Comparison of ENCODE assay signal across 2 cellular contexts in the genomic region with DNA sequence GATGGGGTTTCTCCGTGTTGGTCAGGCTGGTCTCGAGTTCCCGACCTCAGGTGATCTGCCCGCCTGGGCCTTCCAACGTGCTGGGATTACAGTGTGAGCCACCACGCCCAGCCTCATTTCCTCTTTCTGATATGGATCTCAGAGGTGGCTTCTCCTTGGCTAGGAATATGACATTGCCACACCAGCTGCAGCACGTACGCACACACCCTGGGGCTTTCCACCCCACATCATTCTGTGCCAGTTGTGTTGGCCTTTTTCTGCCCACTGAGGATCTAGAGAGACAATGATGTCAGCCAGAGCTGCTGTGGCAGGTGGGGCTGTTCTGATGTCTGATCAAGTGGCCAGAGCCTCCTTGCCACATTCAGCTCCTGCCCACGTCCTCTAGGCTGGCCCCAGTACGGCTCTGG.
TF ChIP-seq lines count a peak whose summit lies in the region.

No MANE protein-coding gene starts in this region.

TF ChIP-seq in liver, 16 proteins besides CTCF, POLR2A, EP300 and RAD21:
- TF ChIP-seq HNF4G (IDR thresholded peaks at IDR 0.05) (peak; percentile 8), RXRA (IDR thresholded peaks at IDR 0.05) (peak; percentile 66 to 85), SP1 (IDR thresholded peaks at IDR 0.05) (peak; percentile 40), NR2F2 (IDR thresholded peaks at IDR 0.05) (no peak), FOXA1 (IDR thresholded peaks at IDR 0.05) (no peak), EGR1 (IDR thresholded peaks at IDR 0.05; ENCODE audit: low read depth in 2 of 2) (peak in 1 of 2 donors; percentile 53), JUND (IDR thresholded peaks at IDR 0.05) (peak in 1 of 2 donors; percentile 26), HNF4A (conservative IDR thresholded peaks at IDR 0.05) (peak in 1 of 2 donors; percentile 64), YY1 (IDR thresholded peaks at IDR 0.05) (peak; percentile 43), TAF1 (conservative IDR thresholded peaks at IDR 0.05) (peak; percentile 72), FOXA2 (IDR thresholded peaks at IDR 0.05) (peak; percentile 26), GABPA (IDR thresholded peaks at IDR 0.05 in 1 of 2, conservative IDR thresholded peaks at IDR 0.05 in 1 of 2) (no peak)
- TF ChIP-seq, protein P1, sequence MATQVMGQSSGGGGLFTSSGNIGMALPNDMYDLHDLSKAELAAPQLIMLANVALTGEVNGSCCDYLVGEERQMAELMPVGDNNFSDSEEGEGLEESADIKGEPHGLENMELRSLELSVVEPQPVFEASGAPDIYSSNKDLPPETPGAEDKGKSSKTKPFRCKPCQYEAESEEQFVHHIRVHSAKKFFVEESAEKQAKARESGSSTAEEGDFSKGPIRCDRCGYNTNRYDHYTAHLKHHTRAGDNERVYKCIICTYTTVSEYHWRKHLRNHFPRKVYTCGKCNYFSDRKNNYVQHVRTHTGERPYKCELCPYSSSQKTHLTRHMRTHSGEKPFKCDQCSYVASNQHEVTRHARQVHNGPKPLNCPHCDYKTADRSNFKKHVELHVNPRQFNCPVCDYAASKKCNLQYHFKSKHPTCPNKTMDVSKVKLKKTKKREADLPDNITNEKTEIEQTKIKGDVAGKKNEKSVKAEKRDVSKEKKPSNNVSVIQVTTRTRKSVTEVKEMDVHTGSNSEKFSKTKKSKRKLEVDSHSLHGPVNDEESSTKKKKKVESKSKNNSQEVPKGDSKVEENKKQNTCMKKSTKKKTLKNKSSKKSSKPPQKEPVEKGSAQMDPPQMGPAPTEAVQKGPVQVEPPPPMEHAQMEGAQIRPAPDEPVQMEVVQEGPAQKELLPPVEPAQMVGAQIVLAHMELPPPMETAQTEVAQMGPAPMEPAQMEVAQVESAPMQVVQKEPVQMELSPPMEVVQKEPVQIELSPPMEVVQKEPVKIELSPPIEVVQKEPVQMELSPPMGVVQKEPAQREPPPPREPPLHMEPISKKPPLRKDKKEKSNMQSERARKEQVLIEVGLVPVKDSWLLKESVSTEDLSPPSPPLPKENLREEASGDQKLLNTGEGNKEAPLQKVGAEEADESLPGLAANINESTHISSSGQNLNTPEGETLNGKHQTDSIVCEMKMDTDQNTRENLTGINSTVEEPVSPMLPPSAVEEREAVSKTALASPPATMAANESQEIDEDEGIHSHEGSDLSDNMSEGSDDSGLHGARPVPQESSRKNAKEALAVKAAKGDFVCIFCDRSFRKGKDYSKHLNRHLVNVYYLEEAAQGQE (IDR thresholded peaks at IDR 0.05): peak; percentile 43
- TF ChIP-seq, protein P2, sequence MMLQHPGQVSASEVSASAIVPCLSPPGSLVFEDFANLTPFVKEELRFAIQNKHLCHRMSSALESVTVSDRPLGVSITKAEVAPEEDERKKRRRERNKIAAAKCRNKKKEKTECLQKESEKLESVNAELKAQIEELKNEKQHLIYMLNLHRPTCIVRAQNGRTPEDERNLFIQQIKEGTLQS (IDR thresholded peaks at IDR 0.05): no peak
- TF ChIP-seq, protein P3, sequence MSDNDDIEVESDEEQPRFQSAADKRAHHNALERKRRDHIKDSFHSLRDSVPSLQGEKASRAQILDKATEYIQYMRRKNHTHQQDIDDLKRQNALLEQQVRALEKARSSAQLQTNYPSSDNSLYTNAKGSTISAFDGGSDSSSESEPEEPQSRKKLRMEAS (IDR thresholded peaks at IDR 0.05): peak; percentile 73
- TF ChIP-seq, protein P4, sequence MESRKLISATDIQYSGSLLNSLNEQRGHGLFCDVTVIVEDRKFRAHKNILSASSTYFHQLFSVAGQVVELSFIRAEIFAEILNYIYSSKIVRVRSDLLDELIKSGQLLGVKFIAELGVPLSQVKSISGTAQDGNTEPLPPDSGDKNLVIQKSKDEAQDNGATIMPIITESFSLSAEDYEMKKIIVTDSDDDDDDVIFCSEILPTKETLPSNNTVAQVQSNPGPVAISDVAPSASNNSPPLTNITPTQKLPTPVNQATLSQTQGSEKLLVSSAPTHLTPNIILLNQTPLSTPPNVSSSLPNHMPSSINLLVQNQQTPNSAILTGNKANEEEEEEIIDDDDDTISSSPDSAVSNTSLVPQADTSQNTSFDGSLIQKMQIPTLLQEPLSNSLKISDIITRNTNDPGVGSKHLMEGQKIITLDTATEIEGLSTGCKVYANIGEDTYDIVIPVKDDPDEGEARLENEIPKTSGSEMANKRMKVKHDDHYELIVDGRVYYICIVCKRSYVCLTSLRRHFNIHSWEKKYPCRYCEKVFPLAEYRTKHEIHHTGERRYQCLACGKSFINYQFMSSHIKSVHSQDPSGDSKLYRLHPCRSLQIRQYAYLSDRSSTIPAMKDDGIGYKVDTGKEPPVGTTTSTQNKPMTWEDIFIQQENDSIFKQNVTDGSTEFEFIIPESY (IDR thresholded peaks at IDR 0.05): no peak

TF ChIP-seq in HepG2, 621 proteins besides CTCF, POLR2A, EP300 and RAD21:
- TF ChIP-seq CAMTA2 (CRISPR knock-in tag; IDR thresholded peaks at IDR 0.05; ENCODE audit: borderline replicate concordance): no peak
- TF ChIP-seq SRSF4 (IDR thresholded peaks at IDR 0.05; ENCODE audit: low read depth, low read length, poor library complexity, severe bottlenecking): no peak
- no peak for TF ChIP-seq ARNT (IDR thresholded peaks at IDR 0.05)
- TF ChIP-seq HDAC2 (CRISPR knock-in tag; IDR thresholded peaks at IDR 0.05): no peak
- TF ChIP-seq JUN (CRISPR knock-in tag; IDR thresholded peaks at IDR 0.05): no peak
- TF ChIP-seq ZNF232 (CRISPR knock-in tag; IDR thresholded peaks at IDR 0.05; ENCODE audit: borderline replicate concordance): no peak
- TF ChIP-seq, protein P5, sequence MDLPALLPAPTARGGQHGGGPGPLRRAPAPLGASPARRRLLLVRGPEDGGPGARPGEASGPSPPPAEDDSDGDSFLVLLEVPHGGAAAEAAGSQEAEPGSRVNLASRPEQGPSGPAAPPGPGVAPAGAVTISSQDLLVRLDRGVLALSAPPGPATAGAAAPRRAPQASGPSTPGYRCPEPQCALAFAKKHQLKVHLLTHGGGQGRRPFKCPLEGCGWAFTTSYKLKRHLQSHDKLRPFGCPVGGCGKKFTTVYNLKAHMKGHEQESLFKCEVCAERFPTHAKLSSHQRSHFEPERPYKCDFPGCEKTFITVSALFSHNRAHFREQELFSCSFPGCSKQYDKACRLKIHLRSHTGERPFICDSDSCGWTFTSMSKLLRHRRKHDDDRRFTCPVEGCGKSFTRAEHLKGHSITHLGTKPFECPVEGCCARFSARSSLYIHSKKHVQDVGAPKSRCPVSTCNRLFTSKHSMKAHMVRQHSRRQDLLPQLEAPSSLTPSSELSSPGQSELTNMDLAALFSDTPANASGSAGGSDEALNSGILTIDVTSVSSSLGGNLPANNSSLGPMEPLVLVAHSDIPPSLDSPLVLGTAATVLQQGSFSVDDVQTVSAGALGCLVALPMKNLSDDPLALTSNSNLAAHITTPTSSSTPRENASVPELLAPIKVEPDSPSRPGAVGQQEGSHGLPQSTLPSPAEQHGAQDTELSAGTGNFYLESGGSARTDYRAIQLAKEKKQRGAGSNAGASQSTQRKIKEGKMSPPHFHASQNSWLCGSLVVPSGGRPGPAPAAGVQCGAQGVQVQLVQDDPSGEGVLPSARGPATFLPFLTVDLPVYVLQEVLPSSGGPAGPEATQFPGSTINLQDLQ (CRISPR knock-in tag; IDR thresholded peaks at IDR 0.05): no peak
- TF ChIP-seq, protein P6, sequence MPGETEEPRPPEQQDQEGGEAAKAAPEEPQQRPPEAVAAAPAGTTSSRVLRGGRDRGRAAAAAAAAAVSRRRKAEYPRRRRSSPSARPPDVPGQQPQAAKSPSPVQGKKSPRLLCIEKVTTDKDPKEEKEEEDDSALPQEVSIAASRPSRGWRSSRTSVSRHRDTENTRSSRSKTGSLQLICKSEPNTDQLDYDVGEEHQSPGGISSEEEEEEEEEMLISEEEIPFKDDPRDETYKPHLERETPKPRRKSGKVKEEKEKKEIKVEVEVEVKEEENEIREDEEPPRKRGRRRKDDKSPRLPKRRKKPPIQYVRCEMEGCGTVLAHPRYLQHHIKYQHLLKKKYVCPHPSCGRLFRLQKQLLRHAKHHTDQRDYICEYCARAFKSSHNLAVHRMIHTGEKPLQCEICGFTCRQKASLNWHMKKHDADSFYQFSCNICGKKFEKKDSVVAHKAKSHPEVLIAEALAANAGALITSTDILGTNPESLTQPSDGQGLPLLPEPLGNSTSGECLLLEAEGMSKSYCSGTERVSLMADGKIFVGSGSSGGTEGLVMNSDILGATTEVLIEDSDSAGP (CRISPR knock-in tag; IDR thresholded peaks at IDR 0.05; ENCODE audit: borderline replicate concordance): no peak
- no peak for TF ChIP-seq STAG1 (CRISPR knock-in tag; IDR thresholded peaks at IDR 0.05)
